ENCODE assay signal across 9 cellular contexts in genomic region chr6:165662671-165663282, GRCh38. TPM values are rescaled to one million over a fixed set of nuclear protein-coding genes. Genes with fewer than 3 reads are reported as not detected.
DNase-seq lines count a peak whose midpoint lies in the region; ATAC-seq, FAIRE-seq and TF ChIP-seq lines count a peak whose summit lies in the region.
"Had no signal": no experiment of that assay in that cellular context is flagged by ENCODE, and none has a peak within 500 bp of the region (broad histone marks: within the 10 kb centered on the region; RNA-seq: fewer than 3 reads in every experiment).

PDE10A (minus strand) TSS chr6:165663241; CDS start chr6:165662811, 430 bp downstream.

- H3K9ac ChIP-seq in GM12878 (ENCODE audit: control insufficient read depth, insufficient read depth, low read length): no peak within 1 kb of the TSS

- TF ChIP-seq EP300 in GM12878 (IDR thresholded peaks at IDR 0.05; ENCODE audit: borderline replicate concordance in 1 of 2, control insufficient read depth in 1 of 2, low read depth in 2 of 2, low read length in 2 of 2): no peak

- H3K27ac Mint-ChIP-seq in activated CD4-positive, alpha-beta T cell treated with anti-CD3 and anti-CD28 coated beads, Interleukin-2, amount 10 ng/mL, durations not matched to agents 7 days and 5 days: peak within 1 kb of the TSS; percentile 60

- H3K4me1 Mint-ChIP-seq in activated CD4-positive, alpha-beta T cell treated with anti-CD3 and anti-CD28 coated beads, Interleukin-2, amount 10 ng/mL, durations not matched to agents 7 days and 5 days: peaks cover 7% of the 10 kb centered on the region

- no TSS peak for BruUV-seq in GM12878 (replicated peaks; lab: Mats Ljungman, UMichigan)

- in situ Hi-C loops in GM12878 (cut with MboI): no loop called here

- ATAC-seq in GM12878 (peak; percentile 25), GM18511 (IDR thresholded peaks at IDR 0.05; ENCODE audit: unreplicated experiment) (no peak)
- ATAC-seq in stimulated activated naive CD8-positive, alpha-beta T cell treated with anti-CD3 and anti-CD28 coated beads, Interleukin-15, Interleukin-2, amounts not matched to agents 100 U/mL and 50 U/mL, for 24 hours: no peak

- no peak for DNase-seq in activated CD4-positive, alpha-beta T cell treated with anti-CD3 and anti-CD28 coated beads, Interleukin-2, amount 10 ng/mL, durations not matched to agents 7 days and 5 days
- DNase-seq in activated CD4-positive, alpha-beta T cell treated with anti-CD3 and anti-CD28 coated beads, Interleukin-2, amount 50 U/mL, for 1 hour: no peak
- DNase-seq in GM12878 (ENCODE audit: low read depth, low spot score): no peak
- DNase-seq in islet precursor cell: peak; percentile 85
- peak; percentile 7 for DNase-seq in stimulated activated naive CD8-positive, alpha-beta T cell treated with anti-CD3 and anti-CD28 coated beads, Interleukin-15, Interleukin-2, amounts not matched to agents 100 U/mL and 50 U/mL, for 24 hours
- DNase-seq in NCI-H187 treated with DMSO at 0.1 percent for 48 hours (lab: John Stamatoyannopoulos, UW): no peak
- no peak for DNase-seq in GM12892 (ENCODE audit: insufficient read length)
- DNase-seq: DND-41 had no signal

- H3K36me3 Mint-ChIP-seq in activated CD4-positive, alpha-beta T cell treated with anti-CD3 and anti-CD28 coated beads, Interleukin-2, amount 10 ng/mL, durations not matched to agents 7 days and 5 days (ENCODE audit: low read depth): no peaks in the 10 kb centered on the region

- no peak for TF ChIP-seq CTCF in GM12878 (IDR thresholded peaks at IDR 0.05 in 2 of 3, conservative IDR thresholded peaks at IDR 0.05 in 1 of 3; ENCODE audit: control insufficient read depth in 2 of 3, extremely low read depth in 1 of 3, insufficient read depth in 1 of 3, low read depth in 3 of 3, low read length in 3 of 3)

- no peak within 1 kb of the TSS for H3K4me3 ChIP-seq in GM12878

- FAIRE-seq in GM12878 (lab: Jason Lieb, UNC): no peak
- FAIRE-seq in GM12892 (lab: Jason Lieb, UNC): no peak

- H2AFZ ChIP-seq in GM12878 (ENCODE audit: control insufficient read depth, low read depth, low read length): no peak within 1 kb of the TSS

- intact Hi-C loops in GM12878 (cut with micrococcal nuclease; ENCODE audit: unreplicated experiment): no loop called here

- H4K20me1 ChIP-seq in GM12878 (ENCODE audit: control insufficient read depth, insufficient read depth): no peaks in the 10 kb centered on the region

- CTCF ChIA-PET in activated CD4-positive, alpha-beta T cell treated with anti-CD3 and anti-CD28 coated beads, Interleukin-2, amount 10 ng/mL, durations not matched to agents 7 days and 5 days (lab: Charles Lee): no interaction called here
- CTCF ChIA-PET in GM12878 (lab: Yijun Ruan, JAX): no interaction called here

- peaks cover 59% of the 10 kb centered on the region for H3K27me3 Mint-ChIP-seq in activated CD4-positive, alpha-beta T cell treated with anti-CD3 and anti-CD28 coated beads, Interleukin-2, amount 10 ng/mL, durations not matched to agents 7 days and 5 days

- peaks cover 0 to 18% of the 10 kb centered on the region in 2 experiments; a peak in 3 of 4 replicates for H3K27me3 ChIP-seq in GM12878 (replicated peaks in 1 of 2; ENCODE audit: control insufficient read depth in 2 of 2, insufficient read depth in 2 of 2, low read length in 1 of 2)

- no peak for TF ChIP-seq RAD21 in GM12878 (IDR thresholded peaks at IDR 0.05; ENCODE audit: insufficient read depth, low read depth, low read length)

- RAD21 ChIA-PET in GM12878 (lab: Charles Lee; ENCODE audit: unreplicated experiment): no interaction called here

- SMC1A ChIA-PET in GM12878 (lab: Charles Lee; ENCODE audit: uncharacterized antibody, unreplicated experiment): no interaction called here

- no peaks in the 10 kb centered on the region for H3K9me3 ChIP-seq in GM12878 (replicated peaks; ENCODE audit: control insufficient read depth, insufficient read depth, low read length)

- no peaks in the 10 kb centered on the region for H3K79me2 ChIP-seq in GM12878 (ENCODE audit: control insufficient read depth, insufficient read depth, low read length)

- WGBS in GM12878 (ENCODE audit: insufficient coverage, insufficient replicate concordance, low lambda C conversion rate, missing lambda C conversion rate): 15% methylated on average over 23 of the region's 81 CpGs

- H3K4me3 Mint-ChIP-seq in activated CD4-positive, alpha-beta T cell treated with anti-CD3 and anti-CD28 coated beads, Interleukin-2, amount 10 ng/mL, durations not matched to agents 7 days and 5 days: no peak within 1 kb of the TSS

- H3K36me3 ChIP-seq in GM12878 (ENCODE audit: control insufficient read depth in 2 of 2, insufficient read depth in 2 of 2, low read length in 1 of 2): no peaks in the 10 kb centered on the region

- no peaks in the 10 kb centered on the region for H3K4me1 ChIP-seq in GM12878 (ENCODE audit: control insufficient read depth, insufficient read depth, low read length)

- no peaks in the 10 kb centered on the region for H3K9me3 Mint-ChIP-seq in activated CD4-positive, alpha-beta T cell treated with anti-CD3 and anti-CD28 coated beads, Interleukin-2, amount 10 ng/mL, durations not matched to agents 7 days and 5 days

- H3K27ac ChIP-seq in GM12878 (ENCODE audit: control insufficient read depth, insufficient read depth): no peak within 1 kb of the TSS

- H3K4me2 ChIP-seq in GM12878 (ENCODE audit: control insufficient read depth, insufficient read depth): no peak within 1 kb of the TSS

- TF ChIP-seq POLR2A in GM12878 (IDR thresholded peaks at IDR 0.05; ENCODE audit: low read depth, low read length) (no peak), GM12892 (IDR thresholded peaks at IDR 0.05; ENCODE audit: low read depth, low read length) (no peak)

- POLR2A ChIA-PET in activated CD4-positive, alpha-beta T cell treated with anti-CD3 and anti-CD28 coated beads, Interleukin-2, amount 10 ng/mL, durations not matched to agents 7 days and 5 days (lab: Charles Lee): no interaction called here
- POLR2A ChIA-PET in GM12878 (lab: Charles Lee): no interaction called here

TF ChIP-seq in GM12878, 131 proteins besides CTCF, POLR2A, EP300 and RAD21:
- TF ChIP-seq EGR1 (IDR thresholded peaks at IDR 0.05; ENCODE audit: borderline replicate concordance in 1 of 2, low read depth in 2 of 2, low read length in 2 of 2): no peak
- no peak for TF ChIP-seq TBL1XR1 (IDR thresholded peaks at IDR 0.05; ENCODE audit: low read depth, low read length)
- TF ChIP-seq ELK1 (IDR thresholded peaks at IDR 0.05; ENCODE audit: low read depth, low read length): no peak
TF ChIP-seq in GM12878: peak in this region for 0.

RNA-seq across cellular contexts. Expression of gene PDE10A, which starts in this region (rescaled TPM):
- total RNA-seq in activated CD4-positive, alpha-beta T cell treated with anti-CD3 and anti-CD28 coated beads, Interleukin-2, amount 10 ng/mL, durations not matched to agents 7 days and 5 days: not detected
- 0.10 TPM in 1 of 2 replicates, not detected in the other for total RNA-seq in GM12878 (2013; cell fraction: nucleolus; rRNA removed)
- total RNA-seq in GM12878 (2014; rRNA removed) (0.05 and 0.06 TPM in 2 replicates), GM12878 (2014; rRNA removed; fragmentation: Illumina TruSeq; extraction: Trizol) (under 0.01 TPM in 1 of 2 replicates, not detected in the other), GM12878 (2021) (0.03 and 0.16 TPM in 2 replicates)
- not detected for polyA plus RNA-seq in GM12878 (2011; ENCODE audit: low read depth)
- polyA plus RNA-seq in GM12878 (2011; rRNA removed) (1.3 and 1.7 TPM in 2 replicates), GM12878 (2014; fragmentation: Illumina TruSeq; extraction: Trizol) (0.04 TPM in 1 of 2 replicates, not detected in the other), GM12878 (2014; fragmentation: Nextera tagmentation; extraction: Ambion mirVana) (under 1 TPM; 0.02 to 0.03 TPM), GM12878 (2014; rRNA removed) (0.01 and 0.03 TPM in 2 replicates), GM12878 (2016; fragmentation: Nextera tagmentation; extraction: Ambion mirVana) (not detected)
- polyA plus RNA-seq in GM12878 (2011; cell fraction: cytosol; rRNA removed): 0.84 and 1.0 TPM in 2 replicates
- 1.5 and 2.2 TPM in 2 replicates for polyA plus RNA-seq in GM12878 (2011; cell fraction: nucleus; rRNA removed)
- not detected in 2 replicates for polyA plus RNA-seq in GM12878 (2012)
- polyA minus RNA-seq in GM12878 (2011; rRNA and poly(A)+ RNA removed): 4.1 and 5.9 TPM in 2 replicates
- 4.4 and 7.5 TPM in 2 replicates for polyA minus RNA-seq in GM12878 (2011; cell fraction: cytosol; rRNA and poly(A)+ RNA removed)
- polyA minus RNA-seq in GM12878 (2011; cell fraction: nucleus; rRNA and poly(A)+ RNA removed): 2.1 and 4.5 TPM in 2 replicates
- 0.11 TPM for polyA plus RNA-seq in GM12892 (2012; ENCODE audit: missing spikeins)

Comparison
In these comparisons a context has a peak if more than half of its experiments do, and no peak if none do; other contexts are left out.
1. DNase-seq: peak in islet precursor cell (single experiment) and stimulated activated naive CD8-positive, alpha-beta T cell treated with anti-CD3 and anti-CD28 coated beads, Interleukin-15, Interleukin-2, amounts not matched to agents 100 U/mL and 50 U/mL, for 24 hours (single experiment); none in activated CD4-positive, alpha-beta T cell treated with anti-CD3 and anti-CD28 coated beads, Interleukin-2, amount 10 ng/mL, durations not matched to agents 7 days and 5 days (single experiment), activated CD4-positive, alpha-beta T cell treated with anti-CD3 and anti-CD28 coated beads, Interleukin-2, amount 50 U/mL, for 1 hour (single experiment), GM12878 (single experiment), NCI-H187 treated with DMSO at 0.1 percent for 48 hours (single experiment) and GM12892 (single experiment).